Comparison of ENCODE assay signal across 26 cellular contexts in genomic region chr5:67679184-67679855, GRCh38.
DNase-seq lines count a peak whose midpoint lies in the region; ATAC-seq and TF ChIP-seq lines count a peak whose summit lies in the region.
"Had no signal": no experiment of that assay in that cellular context is flagged by ENCODE, and none has a peak within 500 bp of the region (broad histone marks: within the 10 kb centered on the region; RNA-seq: fewer than 3 reads in every experiment).

No MANE protein-coding gene starts in this region.

- no peak for TF ChIP-seq CTCF in breast epithelium (IDR thresholded peaks at IDR 0.05)
- TF ChIP-seq CTCF in mammary epithelial cell (conservative IDR thresholded peaks at IDR 0.05 in 1 of 2, IDR thresholded peaks at IDR 0.05 in 1 of 2; ENCODE audit: extremely low read depth in 1 of 2, insufficient read depth in 1 of 2, low read depth in 1 of 2, low read length in 2 of 2): no peak
- no peak for TF ChIP-seq CTCF in esophagus muscularis mucosa (IDR thresholded peaks at IDR 0.05)
- no peak for TF ChIP-seq CTCF in testis (IDR thresholded peaks at IDR 0.05)

- 75% methylated on average over 7 of the region's 7 CpGs for WGBS in mammary epithelial cell (ENCODE audit: low coverage, missing lambda C conversion rate)
- 84% methylated on average over 7 of the region's 7 CpGs for WGBS in esophagus muscularis mucosa
- 88% methylated on average over 7 of the region's 7 CpGs for WGBS in right cardiac atrium
- 66 to 71% methylated on average over 6 to 7 of the region's 7 CpGs for WGBS in testis, 2 donors

- no peaks in the 10 kb centered on the region for H3K27me3 ChIP-seq in breast epithelium
- H3K27me3 ChIP-seq in mammary epithelial cell (ENCODE audit: insufficient read depth, low read length): no peaks in the 10 kb centered on the region
- no peaks in the 10 kb centered on the region for H3K27me3 ChIP-seq in esophagus muscularis mucosa
- H3K27me3 ChIP-seq in right cardiac atrium (ENCODE audit: control insufficient read depth, insufficient read depth): no peaks in the 10 kb centered on the region
- H3K27me3 ChIP-seq in testis: no peaks in the 10 kb centered on the region
- H3K27me3 ChIP-seq: ascending aorta, BE2C, dorsolateral prefrontal cortex, upper lobe of right lung had no signal

- H3K4me1 ChIP-seq in breast epithelium: no peaks in the 10 kb centered on the region
- no peaks in the 10 kb centered on the region for H3K4me1 ChIP-seq in mammary epithelial cell (ENCODE audit: insufficient read depth, low read length)
- peaks cover 0 to 34% (median 32%) of the 10 kb centered on the region in 4 donors for H3K4me1 ChIP-seq in esophagus muscularis mucosa
- no peaks in the 10 kb centered on the region for H3K4me1 ChIP-seq in right cardiac atrium (ENCODE audit: control insufficient read depth, insufficient read depth, low read length)
- H3K4me1 ChIP-seq in testis: no peaks in the 10 kb centered on the region
- H3K4me1 ChIP-seq: ascending aorta, BE2C, upper lobe of right lung had no signal

- H3K36me3 ChIP-seq in breast epithelium (no peaks in the 10 kb centered on the region), mammary epithelial cell (ENCODE audit: insufficient read depth, low read length) (no peaks in the 10 kb centered on the region), esophagus muscularis mucosa (no peaks in the 10 kb centered on the region), testis (ENCODE audit: low read depth, missing control alignments) (no peaks in the 10 kb centered on the region)
- H3K36me3 ChIP-seq: ascending aorta, BE2C, upper lobe of right lung had no signal

- in situ Hi-C loops in mammary epithelial cell (cut with MboI; ENCODE audit: low sequenced_read_pairs in 2 of 2): no loop called here

- H3K9ac ChIP-seq in mammary epithelial cell (ENCODE audit: insufficient read depth, low read length): no peak overlapping the region

- H3K9me3 ChIP-seq in breast epithelium: no peaks in the 10 kb centered on the region
- no peaks in the 10 kb centered on the region for H3K9me3 ChIP-seq in mammary epithelial cell (replicated peaks; ENCODE audit: insufficient read depth, low read length)
- H3K9me3 ChIP-seq in esophagus muscularis mucosa: no peaks in the 10 kb centered on the region
- no peaks in the 10 kb centered on the region for H3K9me3 ChIP-seq in right cardiac atrium (ENCODE audit: control insufficient read depth, low read length)
- H3K9me3 ChIP-seq in testis: no peaks in the 10 kb centered on the region
- H3K9me3 ChIP-seq: ascending aorta, BE2C, upper lobe of right lung had no signal

- DNase-seq in breast epithelium (ENCODE audit: low spot score in 2 of 2) (no peak), mammary epithelial cell (no peak), NOMO-1 treated with DMSO at 0.1 percent for 48 hours (lab: John Stamatoyannopoulos, UW; ENCODE audit: unreplicated experiment) (peak; percentile 90), esophagus muscularis mucosa (ENCODE audit: extremely low spot score) (no peak), right cardiac atrium (no peak), testis (no peak), GM19238 (ENCODE audit: insufficient read length, low spot score) (no peak)
- DNase-seq: activated CD4-positive, alpha-beta T cell treated with anti-CD3 and anti-CD28 coated beads, Interleukin-2, amount 50 U/mL, for 4 hours; activated CD8-positive, alpha-beta memory T cell treated with anti-CD3 and anti-CD28 coated beads, Interleukin-2, amount 50 U/mL, for 48 hours; BE2C; central memory CD4-positive, alpha-beta T cell; DMS53; GF-D8; glutamatergic neuron; NCI-H1417 treated with DMSO at 0.1 percent for 48 hours; NCI-H2171; NCI-H526; SHP77 treated with DMSO at 0.1 percent for 48 hours; stimulated activated CD8-positive, alpha-beta memory T cell treated with anti-CD3 and anti-CD28 coated beads, Interleukin-4, amount 100 ng/mL, for 48 hours; T-helper 9 cell; upper lobe of right lung had no signal

- TF ChIP-seq POLR2A in breast epithelium (IDR thresholded peaks at IDR 0.05) (no peak), esophagus muscularis mucosa (IDR thresholded peaks at IDR 0.05; ENCODE audit: low read depth) (no peak), testis (IDR thresholded peaks at IDR 0.05) (no peak)

- H2AFZ ChIP-seq in mammary epithelial cell (ENCODE audit: low read depth, low read length): no peak overlapping the region

- CTCF ChIA-PET in mammary epithelial cell (lab: Charles Lee; ENCODE audit: low non-redundant PET): no interaction called here

- intact Hi-C loops in breast epithelium (cut with DNase I; ENCODE audit: low total_unique reads): no loop called here
- intact Hi-C loops in mammary epithelial cell (cut with micrococcal nuclease): no loop called here
- intact Hi-C loops in esophagus muscularis mucosa (cut with DNase I): no loop called here
- intact Hi-C loops in right cardiac atrium (cut with DNase I): loop anchor here in 1 of 4 donors (5.0 kb wide), 1 partner anchor 123 kb away; no protein-coding TSS in a partner anchor
- intact Hi-C loops in testis (cut with DNase I; ENCODE audit: low total_unique reads): no loop called here

- TF ChIP-seq EP300 in esophagus muscularis mucosa (IDR thresholded peaks at IDR 0.05): no peak

- H3K27ac ChIP-seq in breast epithelium (peak overlapping the region; percentile 12 to 43), mammary epithelial cell (ENCODE audit: insufficient read depth, low read depth, low read length) (no peak overlapping the region), esophagus muscularis mucosa (replicated peaks in 1 of 4) (peak overlapping the region; percentile 75 to 83 (median 78)), right cardiac atrium (ENCODE audit: low read length) (no peak overlapping the region), testis (no peak overlapping the region)
- H3K27ac ChIP-seq: ascending aorta, upper lobe of right lung had no signal

- H3K4me2 ChIP-seq in mammary epithelial cell (ENCODE audit: insufficient read depth, low read depth, low read length): no peak overlapping the region

- no TSS peak for BruUV-seq in mammary epithelial cell (replicated peaks; lab: Mats Ljungman, UMichigan)

- H3K4me3 ChIP-seq in breast epithelium: no peak overlapping the region
- H3K4me3 ChIP-seq in mammary epithelial cell (replicated peaks in 1 of 3; ENCODE audit: insufficient read depth in 1 of 3, low read depth in 2 of 3, low read length in 3 of 3): no peak overlapping the region
- no peak overlapping the region for H3K4me3 ChIP-seq in esophagus muscularis mucosa
- H3K4me3 ChIP-seq in right cardiac atrium (ENCODE audit: low read length): no peak overlapping the region
- H3K4me3 ChIP-seq in testis: no peak overlapping the region
- H3K4me3 ChIP-seq: ascending aorta, dorsolateral prefrontal cortex, upper lobe of right lung had no signal

- no peaks in the 10 kb centered on the region for H3K79me2 ChIP-seq in mammary epithelial cell (ENCODE audit: insufficient read depth, low read length)

- H4K20me1 ChIP-seq in mammary epithelial cell (ENCODE audit: insufficient read depth, low read length): no peaks in the 10 kb centered on the region

- dilution Hi-C loops in mammary epithelial cell (cut with HindIII; ENCODE audit: low sequenced_read_pairs): no loop called here

- ATAC-seq in right cardiac atrium (no peak), HG03025 (IDR thresholded peaks at IDR 0.05; ENCODE audit: low FRiP score, unreplicated experiment) (no peak)
- ATAC-seq: activated naive CD4-positive, alpha-beta T cell treated with anti-CD3 and anti-CD28 coated beads, Interleukin-2, amount 50 U/mL, for 72 hours; activated T-helper 17 cell treated with anti-CD3 and anti-CD28 coated beads, Interleukin-2, amount 50 U/mL, for 72 hours; upper lobe of right lung had no signal

Comparison
In these comparisons a context has a peak if more than half of its experiments do, and no peak if none do; other contexts are left out.
1. H3K27ac ChIP-seq: peak in breast epithelium (2 of 2) and esophagus muscularis mucosa (4 of 4); none in mammary epithelial cell (single experiment), right cardiac atrium (single experiment) and testis (0 of 2).